Comparison of ENCODE assay signal across 16 cellular contexts in genomic region chr14:74606727-74607126, GRCh38.
"Had no signal": no experiment of that assay in that cellular context is flagged by ENCODE, and none has a peak within 500 bp of the region (broad histone marks: within the 10 kb centered on the region; RNA-seq: fewer than 3 reads in every experiment).

No MANE protein-coding gene starts in this region.

- DNase-seq: activated CD4-positive, alpha-beta T cell treated with anti-CD3 and anti-CD28 coated beads, Interleukin-2, amount 50 U/mL, for 4 hours; activated gamma-delta T cell treated with Interleukin-2 at 50 U/mL for 16 hours; activated T-cell treated with anti-CD3 and anti-CD28 coated beads, Interleukin-2, amount 50 U/mL, for 48 hours; caudate nucleus; dermis blood vessel endothelial cell; kidney; left ventricle myocardium inferior; mesendoderm; pancreas; stimulated activated CD4-positive, alpha-beta T cell treated with anti-CD3 and anti-CD28 coated beads, Interleukin-4, amount 100 ng/mL, for 4 hours; stimulated activated naive CD8-positive, alpha-beta T cell treated with anti-CD3 and anti-CD28 coated beads, Interleukin-15, amount 100 ng/mL, for 72 hours; testis; uterus had no signal

- H3K9me3 ChIP-seq: left ventricle myocardium inferior, pancreas, testis, uterus had no signal

- ATAC-seq: pancreas; stimulated activated naive CD8-positive, alpha-beta T cell treated with anti-CD3 and anti-CD28 coated beads, Interleukin-15, amount 100 ng/mL, for 72 hours had no signal

- H3K36me3 ChIP-seq: left ventricle myocardium inferior, pancreas, uterus had no signal

- H3K27me3 ChIP-seq: pancreas, testis, uterus had no signal

- H3K27ac ChIP-seq: hepatocyte, left ventricle myocardium inferior, pancreas, testis had no signal

- H2AFZ ChIP-seq: hepatocyte had no signal

- H3K4me3 ChIP-seq: hepatocyte, left ventricle myocardium inferior, pancreas, testis, uterus had no signal

- H3K4me3 Mint-ChIP-seq: neural crest cell; stimulated activated naive CD8-positive, alpha-beta T cell treated with anti-CD3 and anti-CD28 coated beads, Interleukin-15, amount 100 ng/mL, for 72 hours; T-helper 2 cell treated with Interferon-gamma antibody and Interleukin-4, amounts not matched to agents 5 μg/mL and 100 μg/mL, for 36 hours had no signal

- H3K9me3 Mint-ChIP-seq: neural crest cell; stimulated activated naive CD8-positive, alpha-beta T cell treated with anti-CD3 and anti-CD28 coated beads, Interleukin-15, amount 100 ng/mL, for 72 hours; T-helper 2 cell treated with Interferon-gamma antibody and Interleukin-4, amounts not matched to agents 5 μg/mL and 100 μg/mL, for 36 hours had no signal

- H3K27ac Mint-ChIP-seq: stimulated activated naive CD8-positive, alpha-beta T cell treated with anti-CD3 and anti-CD28 coated beads, Interleukin-15, amount 100 ng/mL, for 72 hours; T-helper 2 cell treated with Interferon-gamma antibody and Interleukin-4, amounts not matched to agents 5 μg/mL and 100 μg/mL, for 36 hours had no signal

- H3K79me2 ChIP-seq: hepatocyte had no signal

- H3K4me2 ChIP-seq: hepatocyte had no signal
